ENCODE assay signal across 8 cellular contexts in the genomic region with DNA sequence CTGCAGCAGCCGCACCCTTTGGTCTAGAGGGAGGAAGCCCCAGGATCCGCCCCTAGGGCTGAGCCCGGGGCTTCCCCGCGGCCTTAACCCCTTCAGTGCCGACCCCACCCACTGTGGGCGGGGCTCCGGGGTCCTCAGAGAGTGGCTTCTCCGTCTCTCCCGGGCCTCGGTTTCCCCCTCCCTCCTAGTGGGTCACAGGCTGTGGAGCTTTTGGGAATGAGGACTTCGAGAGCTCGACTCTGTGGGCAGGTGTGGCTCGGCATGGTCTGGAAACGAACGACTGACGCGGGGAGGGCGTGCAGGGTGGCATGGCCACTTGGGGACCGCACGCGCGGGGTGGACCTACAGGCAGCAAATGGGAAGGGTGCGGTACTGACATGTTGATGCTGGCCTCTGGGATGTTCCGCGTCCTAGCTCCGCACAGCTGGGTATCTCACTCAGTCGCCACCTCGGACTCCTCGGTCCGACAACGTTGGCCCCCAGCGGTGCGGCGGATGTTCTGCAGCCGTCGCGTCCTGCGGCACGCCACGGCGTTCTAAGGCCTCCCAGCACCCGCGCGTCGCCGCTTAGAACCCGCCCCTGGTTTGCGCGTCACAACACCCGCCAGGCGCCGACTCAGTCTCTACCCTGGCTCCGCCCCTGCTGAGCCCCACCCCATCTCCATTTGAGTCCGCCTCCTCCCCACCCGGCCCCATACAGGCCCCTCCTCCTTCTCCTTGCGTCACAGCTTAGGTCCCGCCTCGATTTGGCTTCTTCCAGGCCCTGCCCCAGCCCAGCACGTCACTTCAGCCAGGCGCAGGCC. TPM values are rescaled to one million over a fixed set of nuclear protein-coding genes. Genes with fewer than 3 reads are reported as not detected.
A peak's percentile ranks its signal among the peaks of the same experiment; 100 is the strongest.
DNase-seq lines count a peak whose midpoint lies in the region; ATAC-seq and TF ChIP-seq lines count a peak whose summit lies in the region.

A gene with protein sequence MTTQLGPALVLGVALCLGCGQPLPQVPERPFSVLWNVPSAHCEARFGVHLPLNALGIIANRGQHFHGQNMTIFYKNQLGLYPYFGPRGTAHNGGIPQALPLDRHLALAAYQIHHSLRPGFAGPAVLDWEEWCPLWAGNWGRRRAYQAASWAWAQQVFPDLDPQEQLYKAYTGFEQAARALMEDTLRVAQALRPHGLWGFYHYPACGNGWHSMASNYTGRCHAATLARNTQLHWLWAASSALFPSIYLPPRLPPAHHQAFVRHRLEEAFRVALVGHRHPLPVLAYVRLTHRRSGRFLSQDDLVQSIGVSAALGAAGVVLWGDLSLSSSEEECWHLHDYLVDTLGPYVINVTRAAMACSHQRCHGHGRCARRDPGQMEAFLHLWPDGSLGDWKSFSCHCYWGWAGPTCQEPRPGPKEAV (minus strand): TSS at position 570 of the 802 bp plus-strand sequence. CDS start 3,803 bp downstream, outside the sequence.
A gene with protein sequence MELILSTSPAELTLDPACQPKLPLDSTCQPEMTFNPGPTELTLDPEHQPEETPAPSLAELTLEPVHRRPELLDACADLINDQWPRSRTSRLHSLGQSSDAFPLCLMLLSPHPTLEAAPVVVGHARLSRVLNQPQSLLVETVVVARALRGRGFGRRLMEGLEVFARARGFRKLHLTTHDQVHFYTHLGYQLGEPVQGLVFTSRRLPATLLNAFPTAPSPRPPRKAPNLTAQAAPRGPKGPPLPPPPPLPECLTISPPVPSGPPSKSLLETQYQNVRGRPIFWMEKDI (minus strand): TSS at position 570 of the 802 bp plus-strand sequence. CDS start 1,942 bp downstream, outside the sequence.

- peak within 1 kb of the TSS; percentile 64 for H4K91ac ChIP-seq in neuronal stem cell (ENCODE audit: low read depth, low read length, poor library complexity)

- H3K79me1 ChIP-seq in neuronal stem cell (ENCODE audit: low read depth, low read length): no peaks in the 10 kb centered on the region

- H2BK120ac ChIP-seq in neuronal stem cell (ENCODE audit: low read depth, low read length): no peak within 1 kb of the TSS

- peak within 1 kb of the TSS; percentile 23 for H3K4ac ChIP-seq in neuronal stem cell (ENCODE audit: low read length)

- H2AK5ac ChIP-seq in neuronal stem cell (ENCODE audit: low read depth, low read length): peak within 1 kb of the TSS; percentile 92

- TF ChIP-seq CTCF in foreskin keratinocyte (conservative IDR thresholded peaks at IDR 0.05): peak; percentile 60

- peak within 1 kb of the TSS; percentile 75 for H2BK15ac ChIP-seq in neuronal stem cell (ENCODE audit: low read length)

- peak within 1 kb of the TSS; percentile 87 for H2BK12ac ChIP-seq in neuronal stem cell (ENCODE audit: low read length)

- H3K9me3 ChIP-seq in HAP-1 (no peaks in the 10 kb centered on the region), MG63 (no peaks in the 10 kb centered on the region), neuronal stem cell (replicated peaks in 1 of 2; ENCODE audit: control insufficient read depth in 2 of 2, insufficient read depth in 1 of 2, low read depth in 1 of 2, low read length in 2 of 2) (no peaks in the 10 kb centered on the region)

- H3K23ac ChIP-seq in neuronal stem cell (ENCODE audit: low read depth, low read length, poor library complexity): peak within 1 kb of the TSS; percentile 90

- no CpG with 5 or more reads among the region's 61 CpGs for WGBS in neuronal stem cell (ENCODE audit: extremely low coverage in 2 of 2, insufficient read length in 2 of 2, insufficient replicate concordance in 1 of 2), 2 donors

- DNase-seq in GDM1 (lab: John Stamatoyannopoulos, UW): peak; percentile 99
- peak; percentile 97 to 100 for DNase-seq in HAP-1 (ENCODE audit: low spot score in 2 of 2)
- peak; percentile 96 for DNase-seq in MG63
- peak; percentile 99 for DNase-seq in SIG-M5 treated with dmso at 0.1 percent for 504 hours (lab: John Stamatoyannopoulos, UW; ENCODE audit: unreplicated experiment)
- peak; percentile 97 for DNase-seq in activated gamma-delta T cell treated with anti-CD3 and anti-CD28 coated beads, Interleukin-2, amount 50 U/mL, for 16 hours (ENCODE audit: low read depth)
- DNase-seq in foreskin keratinocyte: peak; percentile 98 to 99
- peak; percentile 99 for DNase-seq in neuronal stem cell (ENCODE audit: low spot score)
- peak; percentile 71 to 100 (median 99) for DNase-seq in substantia nigra (lab: John Stamatoyannopoulos, UW)

- peak within 1 kb of the TSS; percentile 94 for H3K27ac ChIP-seq in foreskin keratinocyte
- peak within 1 kb of the TSS; percentile 31 for H3K27ac ChIP-seq in neuronal stem cell (replicated peaks; ENCODE audit: low read length)
- H3K27ac ChIP-seq in substantia nigra (ENCODE audit: low read depth, low read length, poor library complexity, severe bottlenecking): peak within 1 kb of the TSS; percentile 97

- H3K14ac ChIP-seq in neuronal stem cell (ENCODE audit: low read length): peak within 1 kb of the TSS; percentile 97

- peak within 1 kb of the TSS; percentile 99 for H3K9ac ChIP-seq in neuronal stem cell (ENCODE audit: low read depth, low read length, poor library complexity)

- ATAC-seq in foreskin keratinocyte: peak; percentile 86

- no peak within 1 kb of the TSS for H4K8ac ChIP-seq in neuronal stem cell (ENCODE audit: low read depth, low read length)

- peaks cover 12% of the 10 kb centered on the region for H3K4me1 ChIP-seq in HAP-1
- H3K4me1 ChIP-seq in foreskin keratinocyte: peaks cover 8% of the 10 kb centered on the region
- H3K4me1 ChIP-seq in neuronal stem cell (ENCODE audit: control insufficient read depth in 2 of 2, insufficient read depth in 1 of 2, low read depth in 1 of 2, low read length in 2 of 2): peaks cover 12 to 14% of the 10 kb centered on the region in 2 donors

- no peaks in the 10 kb centered on the region for H3K27me3 ChIP-seq in HAP-1 (ENCODE audit: low read depth)
- no peaks in the 10 kb centered on the region for H3K27me3 ChIP-seq in MG63
- no peaks in the 10 kb centered on the region for H3K27me3 ChIP-seq in foreskin keratinocyte
- no peaks in the 10 kb centered on the region for H3K27me3 ChIP-seq in neuronal stem cell (ENCODE audit: control insufficient read depth in 3 of 3, insufficient read depth in 3 of 3, low read depth in 1 of 3, low read length in 3 of 3)

- H3K4me2 ChIP-seq in neuronal stem cell (ENCODE audit: insufficient read depth, low read length, poor library complexity, severe bottlenecking): peak within 1 kb of the TSS; percentile 100

- peak within 1 kb of the TSS; percentile 95 for H3K18ac ChIP-seq in neuronal stem cell (ENCODE audit: low read length)

- H3K36me3 ChIP-seq in HAP-1 (replicated peaks) (no peaks in the 10 kb centered on the region), MG63 (no peaks in the 10 kb centered on the region), neuronal stem cell (replicated peaks in 1 of 2; ENCODE audit: control insufficient read depth in 2 of 2, insufficient read depth in 2 of 2, low read length in 2 of 2) (no peaks in the 10 kb centered on the region)

- H2BK5ac ChIP-seq in neuronal stem cell (ENCODE audit: low read length): peak within 1 kb of the TSS; percentile 88

- H3K4me3 ChIP-seq in HAP-1 (peak within 1 kb of the TSS; percentile 75), MG63 (peak within 1 kb of the TSS; percentile 65), neuronal stem cell (ENCODE audit: low read length in 2 of 2) (peak within 1 kb of the TSS; percentile 82 to 95)

- in situ Hi-C loops in HAP-1 (cut with MboI; ENCODE audit: low sequenced_read_pairs): no loop called here

- peak within 1 kb of the TSS; percentile 91 for H2AFZ ChIP-seq in neuronal stem cell (ENCODE audit: low read length)

RNA-seq across cellular contexts. Expression of the first gene that starts in this region (rescaled TPM):
- 3.0 and 8.0 TPM in 2 replicates for total RNA-seq in MG63 (2014; rRNA removed; shearing (Covaris generic); ENCODE audit: low replicate concordance)
- total RNA-seq in foreskin keratinocyte: 8.3 and 8.4 TPM in 2 replicates
- 11.4 and 12.4 TPM in 2 replicates for polyA plus RNA-seq in foreskin keratinocyte
- 2.5 TPM for polyA plus RNA-seq in neuronal stem cell (2013, experiment 1 of 2)
- polyA plus RNA-seq in neuronal stem cell (2013, experiment 2 of 2): 2.0 TPM

RNA-seq across cellular contexts. Expression of the second gene that starts in this region (rescaled TPM):
- total RNA-seq in MG63 (2014; rRNA removed; shearing (Covaris generic); ENCODE audit: low replicate concordance): 1.1 and 6.4 TPM in 2 replicates
- 11.5 and 14.3 TPM in 2 replicates for total RNA-seq in foreskin keratinocyte
- 15.0 and 16.8 TPM in 2 replicates for polyA plus RNA-seq in foreskin keratinocyte
- 16.7 TPM for polyA plus RNA-seq in neuronal stem cell (2013, experiment 1 of 2)
- polyA plus RNA-seq in neuronal stem cell (2013, experiment 2 of 2): 16.1 TPM

Comparison
In these comparisons a context has a peak if more than half of its experiments do, and no peak if none do; other contexts are left out.
1. Peak in every context shown above with its lines: DNase-seq, ATAC-seq, H3K4me3 ChIP-seq and H3K27ac ChIP-seq.
2. H3K27ac ChIP-seq: peak in every context shown above with its lines; median percentile 97 in substantia nigra; 94 in foreskin keratinocyte; 31 in neuronal stem cell.